2 cellular contexts compared by ENCODE assay signal in genomic region chr1:228362884-228363450, GRCh38.
TF ChIP-seq lines count a peak whose summit lies in the region.

No MANE protein-coding gene starts in this region.

TF ChIP-seq in K562, 482 proteins besides CTCF, POLR2A, EP300 and RAD21:
- TF ChIP-seq MAFF (IDR thresholded peaks at IDR 0.05; ENCODE audit: low read length) (no peak), ZNF263 (CRISPR knock-in tag; IDR thresholded peaks at IDR 0.05; ENCODE audit: borderline replicate concordance) (peak; percentile 94)
TF ChIP-seq in K562: peak in this region for 1.

TF ChIP-seq in SK-N-SH treated with all-trans-retinoic acid at 6 μM for 48 hours, 23 proteins besides CTCF, POLR2A, EP300 and RAD21:
- TF ChIP-seq ESRRG (CRISPR knock-in tag; IDR thresholded peaks at IDR 0.05): no peak
- TF ChIP-seq ARNTL (CRISPR knock-in tag; IDR thresholded peaks at IDR 0.05; ENCODE audit: borderline replicate concordance, low read depth): no peak
- no peak for TF ChIP-seq ZC3H10 (CRISPR knock-in tag; IDR thresholded peaks at IDR 0.05)
- TF ChIP-seq PPARA (CRISPR knock-in tag; IDR thresholded peaks at IDR 0.05; ENCODE audit: borderline replicate concordance): no peak
- TF ChIP-seq TSHZ2 (CRISPR knock-in tag; IDR thresholded peaks at IDR 0.05): no peak
- TF ChIP-seq CSRNP3 (CRISPR knock-in tag; IDR thresholded peaks at IDR 0.05): no peak
- no peak for TF ChIP-seq TCF4 (CRISPR knock-in tag; IDR thresholded peaks at IDR 0.05; ENCODE audit: borderline replicate concordance)
- TF ChIP-seq ZNF70 (CRISPR knock-in tag; IDR thresholded peaks at IDR 0.05): no peak
